In genomic region chr3:50585919-50586762, GRCh38 we compare ENCODE assay signal across 17 cellular contexts. TPM values are rescaled to one million over a fixed set of nuclear protein-coding genes. Genes with fewer than 3 reads are reported as not detected.
DNase-seq lines count a peak whose midpoint lies in the region; ATAC-seq, FAIRE-seq and TF ChIP-seq lines count a peak whose summit lies in the region.
"Had no signal": no experiment of that assay in that cellular context is flagged by ENCODE, and none has a peak within 500 bp of the region (broad histone marks: within the 10 kb centered on the region; RNA-seq: fewer than 3 reads in every experiment).

No MANE protein-coding gene starts in this region.

- H3K4me3 ChIP-seq in heart right ventricle (no peak overlapping the region), right atrium auricular region (no peak overlapping the region), dorsolateral prefrontal cortex (no peak overlapping the region)

- no peak overlapping the region for H3K4me3 Mint-ChIP-seq in T-cell
- no peak overlapping the region for H3K4me3 Mint-ChIP-seq in dendritic cell treated with granulocyte-macrophage colony-stimulating factor and Interleukin-4, amounts not matched to agents 40 ng/mL and 50 ng/mL, for 4 days
- H3K4me3 Mint-ChIP-seq in stimulated activated naive CD8-positive, alpha-beta T cell treated with anti-CD3 and anti-CD28 coated beads, Interleukin-15, Interleukin-2, amounts not matched to agents 100 ng/mL and 50 ng/mL, for 24 hours: peak overlapping the region; percentile 41
- H3K4me3 Mint-ChIP-seq: H9, memory B cell, nephron progenitor cell had no signal

- H3K9me3 ChIP-seq in heart right ventricle (no peaks in the 10 kb centered on the region), right atrium auricular region (no peaks in the 10 kb centered on the region)
- H3K9me3 ChIP-seq: BE2C had no signal

- peak overlapping the region in 9 of 10 donors; percentile 24 to 88 (median 60) for H3K27ac ChIP-seq in heart right ventricle
- peak overlapping the region in 1 of 2 donors; percentile 82 for H3K27ac ChIP-seq in right atrium auricular region
- H3K27ac ChIP-seq in dorsolateral prefrontal cortex: no peak overlapping the region

- FAIRE-seq in urothelium cell line (lab: Jason Lieb, UNC): no peak

- DNase-seq in heart right ventricle (no peak), right atrium auricular region (ENCODE audit: low spot score) (no peak), T-cell (no peak), urothelium cell line (ENCODE audit: low spot score) (no peak), dorsolateral prefrontal cortex (no peak), ecto neural progenitor cell (ENCODE audit: low spot score) (no peak)
- DNase-seq: BE2C; cerebellar nuclear complex; DMS79; H9; NCI-H1436 treated with DMSO at 0.1 percent for 48 hours; NCI-H2227 treated with DMSO at 0.1 percent for 48 hours; nephron progenitor cell; stimulated activated naive CD4-positive, alpha-beta T cell had no signal

- H3K36me3 ChIP-seq in heart right ventricle: peaks cover 0 to 7% (median 0%) of the 10 kb centered on the region in 9 donors
- H3K36me3 ChIP-seq in right atrium auricular region: no peaks in the 10 kb centered on the region
- H3K36me3 ChIP-seq: BE2C had no signal

- peaks cover 19% of the 10 kb centered on the region for H3K36me3 Mint-ChIP-seq in T-cell
- peaks cover 50% of the 10 kb centered on the region for H3K36me3 Mint-ChIP-seq in dendritic cell treated with granulocyte-macrophage colony-stimulating factor and Interleukin-4, amounts not matched to agents 40 ng/mL and 50 ng/mL, for 4 days (ENCODE audit: low read depth)
- peaks cover 32% of the 10 kb centered on the region for H3K36me3 Mint-ChIP-seq in stimulated activated naive CD8-positive, alpha-beta T cell treated with anti-CD3 and anti-CD28 coated beads, Interleukin-15, Interleukin-2, amounts not matched to agents 100 ng/mL and 50 ng/mL, for 24 hours (ENCODE audit: low read depth)

- 87 to 88% methylated on average over 6 of the region's 6 CpGs for WGBS in heart right ventricle, 2 donors

- intact Hi-C loops in heart right ventricle (cut with DNase I) (loop anchor here in 1 of 10 donors (2.0 kb wide), 1 partner anchor 15 kb away; no protein-coding TSS in a partner anchor), dorsolateral prefrontal cortex (cut with DNase I) (no loop called here)
- intact Hi-C loops in dendritic cell treated with granulocyte-macrophage colony-stimulating factor and Interleukin-4, amounts not matched to agents 40 ng/mL and 50 ng/mL, for 4 days (cut with micrococcal nuclease): no loop called here

- H3K27me3 Mint-ChIP-seq in T-cell: no peaks in the 10 kb centered on the region
- no peaks in the 10 kb centered on the region for H3K27me3 Mint-ChIP-seq in dendritic cell treated with granulocyte-macrophage colony-stimulating factor and Interleukin-4, amounts not matched to agents 40 ng/mL and 50 ng/mL, for 4 days
- no peaks in the 10 kb centered on the region for H3K27me3 Mint-ChIP-seq in stimulated activated naive CD8-positive, alpha-beta T cell treated with anti-CD3 and anti-CD28 coated beads, Interleukin-15, Interleukin-2, amounts not matched to agents 100 ng/mL and 50 ng/mL, for 24 hours
- H3K27me3 Mint-ChIP-seq: memory B cell had no signal

- H3K4me1 Mint-ChIP-seq in T-cell: peaks cover 50 to 72% (median 70%) of the 10 kb centered on the region in 3 donors
- H3K4me1 Mint-ChIP-seq in dendritic cell treated with granulocyte-macrophage colony-stimulating factor and Interleukin-4, amounts not matched to agents 40 ng/mL and 50 ng/mL, for 4 days (ENCODE audit: low read depth): peaks cover 96% of the 10 kb centered on the region
- H3K4me1 Mint-ChIP-seq in stimulated activated naive CD8-positive, alpha-beta T cell treated with anti-CD3 and anti-CD28 coated beads, Interleukin-15, Interleukin-2, amounts not matched to agents 100 ng/mL and 50 ng/mL, for 24 hours (ENCODE audit: low read depth): peaks cover 84% of the 10 kb centered on the region

- H3K27ac Mint-ChIP-seq in T-cell: peak overlapping the region; percentile 55 to 88
- H3K27ac Mint-ChIP-seq in dendritic cell treated with granulocyte-macrophage colony-stimulating factor and Interleukin-4, amounts not matched to agents 40 ng/mL and 50 ng/mL, for 4 days: peak overlapping the region; percentile 98
- peak overlapping the region; percentile 93 for H3K27ac Mint-ChIP-seq in stimulated activated naive CD8-positive, alpha-beta T cell treated with anti-CD3 and anti-CD28 coated beads, Interleukin-15, Interleukin-2, amounts not matched to agents 100 ng/mL and 50 ng/mL, for 24 hours
- H3K27ac Mint-ChIP-seq: H9, memory B cell had no signal

- CTCF ChIA-PET in T-cell (lab: Charles Lee): interaction anchor here in 1 of 2 donors (1.1 to 1.3 kb wide), 2 partner anchors 14 to 27 kb away, joined by 3 read pairs; no protein-coding TSS in a partner anchor

- H3K4me1 ChIP-seq in heart right ventricle (peaks cover 19 to 83% (median 74%) of the 10 kb centered on the region in 9 donors), right atrium auricular region (peaks cover 0 to 65% of the 10 kb centered on the region in 2 donors)
- H3K4me1 ChIP-seq: BE2C had no signal

- TF ChIP-seq CTCF in heart right ventricle (IDR thresholded peaks at IDR 0.05): no peak
- TF ChIP-seq CTCF in right atrium auricular region (IDR thresholded peaks at IDR 0.05): no peak
- TF ChIP-seq CTCF in dorsolateral prefrontal cortex (IDR thresholded peaks at IDR 0.05 in 54 of 56, conservative IDR thresholded peaks at IDR 0.05 in 2 of 56; ENCODE audit: low read depth in 1 of 56, partially characterized antibody in 56 of 56): no peak

- ATAC-seq in heart right ventricle (no peak), T-cell (replicated peaks in 1 of 4) (no peak)

- no peaks in the 10 kb centered on the region for H3K27me3 ChIP-seq in heart right ventricle
- no peaks in the 10 kb centered on the region for H3K27me3 ChIP-seq in right atrium auricular region
- no peaks in the 10 kb centered on the region for H3K27me3 ChIP-seq in dorsolateral prefrontal cortex
- H3K27me3 ChIP-seq: BE2C had no signal

- POLR2A ChIA-PET in T-cell (lab: Charles Lee): no interaction called here

- no peaks in the 10 kb centered on the region for H3K9me3 Mint-ChIP-seq in T-cell
- H3K9me3 Mint-ChIP-seq in dendritic cell treated with granulocyte-macrophage colony-stimulating factor and Interleukin-4, amounts not matched to agents 40 ng/mL and 50 ng/mL, for 4 days: no peaks in the 10 kb centered on the region
- no peaks in the 10 kb centered on the region for H3K9me3 Mint-ChIP-seq in stimulated activated naive CD8-positive, alpha-beta T cell treated with anti-CD3 and anti-CD28 coated beads, Interleukin-15, Interleukin-2, amounts not matched to agents 100 ng/mL and 50 ng/mL, for 24 hours
- H3K9me3 Mint-ChIP-seq: H9, memory B cell, nephron progenitor cell had no signal

RNA-seq across cellular contexts. Expression of gene HEMK1, which starts 16.8 kb away (rescaled TPM):
- total RNA-seq in heart right ventricle: 10 to 100 TPM; 10.6 to 19.0 (median 14.8) TPM
- polyA plus RNA-seq in heart right ventricle: 10 to 100 TPM; 13.5 to 17.7 TPM
- 1 to 10 TPM; 7.2 to 9.6 TPM for total RNA-seq in right atrium auricular region
- total RNA-seq in T-cell: 10 to 100 TPM; 35.5 to 66.6 (median 42.0) TPM
- 10 to 100 TPM in 115 of 120 experiments, 1 to 10 TPM in 5; 8.6 to 22.8 (median 14.2) TPM for total RNA-seq in dorsolateral prefrontal cortex

RNA-seq across cellular contexts. Expression of gene C3orf18, which starts 18.6 kb away (rescaled TPM):
- total RNA-seq in heart right ventricle (10 to 100 TPM; 31.6 to 49.9 (median 43.4) TPM), right atrium auricular region (10 to 100 TPM; 25.6 to 34.8 TPM), T-cell (10 to 100 TPM; 15.3 to 24.7 (median 19.5) TPM), dorsolateral prefrontal cortex (10 to 100 TPM; 22.0 to 50.0 (median 37.9) TPM)
- polyA plus RNA-seq in heart right ventricle: 10 to 100 TPM; 19.9 to 28.7 TPM

RNA-seq across cellular contexts. Expression of gene CISH, which starts 25.4 kb away (rescaled TPM):
- total RNA-seq in heart right ventricle (100 to 1,000 TPM in 1 of 10 donors, 10 to 100 TPM in 6, 1 to 10 TPM in 3; 5.4 to 131 (median 24.0) TPM), right atrium auricular region (1 to 10 TPM; 4.7 to 9.9 TPM), T-cell (100 to 1,000 TPM in 3 of 5 donors, 10 to 100 TPM in 2; 37.4 to 217 (median 190) TPM), dorsolateral prefrontal cortex (1 to 10 TPM in 67 of 120 experiments, under 1 TPM in 53; 0.15 to 7.8 (median 1.1) TPM)
- 10 to 100 TPM in 1 of 2 donors, 1 to 10 TPM in 1; 8.9 to 21.1 TPM for polyA plus RNA-seq in heart right ventricle

RNA-seq across cellular contexts. Expression of gene MAPKAPK3, which starts 30.8 kb away (rescaled TPM):
- total RNA-seq in heart right ventricle: 100 to 1,000 TPM; 278 to 496 (median 334) TPM
- polyA plus RNA-seq in heart right ventricle: 100 to 1,000 TPM; 134 to 225 TPM
- total RNA-seq in right atrium auricular region: 100 to 1,000 TPM; 148 to 187 TPM
- 10 to 100 TPM; 35.1 to 66.6 (median 53.0) TPM for total RNA-seq in T-cell
- 10 to 100 TPM in 107 of 120 experiments, 1 to 10 TPM in 13; 6.3 to 30.7 (median 13.1) TPM for total RNA-seq in dorsolateral prefrontal cortex

Comparison
In these comparisons a context has a peak if more than half of its experiments do, and no peak if none do; other contexts are left out.
1. H3K27ac ChIP-seq: peak in heart right ventricle (9 of 10); none in dorsolateral prefrontal cortex (0 of 59).
2. Peak in every context shown above with its lines, with median percentiles within 50 percentile points of each other: H3K27ac Mint-ChIP-seq.